In the genomic region with DNA sequence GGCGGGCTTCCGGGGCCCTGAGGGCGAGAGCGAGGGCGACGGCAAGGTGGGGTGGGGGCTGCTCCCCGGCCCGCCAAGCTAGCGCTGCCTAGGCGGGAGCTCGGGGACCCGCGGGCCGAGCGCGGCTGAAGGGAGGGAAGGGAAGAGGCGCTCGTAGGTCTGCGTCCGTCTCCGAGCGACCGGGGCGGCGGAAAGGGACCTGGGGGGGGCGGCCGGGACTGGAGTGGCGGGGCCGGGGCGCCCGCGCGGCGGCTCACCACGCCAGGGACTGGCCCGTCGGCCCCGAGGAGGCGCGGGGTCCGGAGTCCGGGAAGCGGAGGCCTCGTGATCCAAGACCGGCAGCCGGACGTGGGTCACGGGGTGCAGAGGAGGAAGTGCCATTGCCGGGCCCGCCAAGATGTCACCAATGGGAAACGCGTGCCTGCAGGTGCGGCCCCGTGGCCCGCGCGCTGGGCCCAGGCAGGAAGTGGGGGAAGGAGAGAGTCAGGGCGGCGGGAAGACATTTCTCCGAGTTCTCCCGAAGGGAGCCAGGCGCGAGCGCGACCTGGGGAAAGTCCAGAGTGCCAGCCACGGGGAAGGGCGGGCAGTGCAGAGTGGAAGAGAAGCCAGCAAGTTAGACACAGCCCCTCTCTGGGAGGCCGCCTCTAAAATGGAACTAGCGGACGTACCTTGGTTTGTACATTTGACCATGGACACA, we compare ENCODE assay signal across 1 cellular context.
A peak's percentile ranks its signal among the peaks of the same experiment; 100 is the strongest.
TF ChIP-seq lines count a peak whose summit lies in the region.

No MANE protein-coding gene starts in this region.

TF ChIP-seq in PFSK-1, 5 proteins besides CTCF, POLR2A, EP300 and RAD21:
- TF ChIP-seq POLR2AphosphoS5 (IDR thresholded peaks at IDR 0.05; ENCODE audit: low read depth, low read length) (no peak), TAF1 (IDR thresholded peaks at IDR 0.05; ENCODE audit: borderline replicate concordance, insufficient read depth, low read length) (peak; percentile 54), FOXP2 (optimal IDR thresholded peaks at IDR 0.05; ENCODE audit: borderline replicate concordance, extremely low read depth, extremely low read length, insufficient read depth) (peak; percentile 84), REST (IDR thresholded peaks at IDR 0.05; ENCODE audit: insufficient read depth in 1 of 2, low read depth in 2 of 2, low read length in 2 of 2) (no peak; a peak in 1 of 4 replicates), SIN3A (IDR thresholded peaks at IDR 0.05; ENCODE audit: borderline replicate concordance, insufficient read depth, low read length) (peak; percentile 71; the same call in 1 of the 2 replicates)
TF ChIP-seq in PFSK-1: peak in this region for 3.
